ENCODE assay signal across 9 cellular contexts in the genomic region with DNA sequence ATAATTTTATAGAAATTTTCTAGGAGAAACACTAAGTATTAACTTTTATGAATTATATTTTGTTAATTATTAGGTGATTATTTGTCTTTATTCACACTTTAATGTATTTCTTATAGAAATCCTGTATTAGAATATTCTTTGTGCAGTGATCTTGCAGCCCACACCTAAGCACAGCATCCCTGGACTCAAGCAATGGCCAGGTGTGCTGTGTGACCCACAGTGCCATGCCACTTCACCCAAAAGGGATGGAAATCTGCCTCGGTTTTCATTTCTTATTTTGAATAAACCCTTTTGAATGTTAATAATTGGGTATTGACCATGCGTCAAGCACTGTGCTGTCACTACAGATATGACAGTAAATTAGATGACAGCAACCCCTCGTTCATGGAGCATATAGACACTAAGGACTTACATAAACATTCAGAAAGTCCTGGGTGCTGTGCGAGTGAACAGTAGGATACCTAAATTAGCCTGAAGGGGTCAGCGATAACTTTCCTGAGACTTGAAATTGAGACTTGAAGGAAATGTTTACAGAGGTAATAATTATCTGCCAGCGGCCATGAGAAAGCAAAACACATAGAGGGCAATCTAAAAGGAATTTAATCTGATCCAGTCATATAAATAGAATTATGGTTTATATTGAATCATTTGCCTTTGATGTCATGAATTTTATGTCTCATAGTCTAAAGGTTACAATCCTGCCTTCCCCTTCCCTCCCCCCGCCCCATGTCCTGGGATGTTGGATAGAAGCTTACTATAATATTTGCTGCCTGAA. TPM values are rescaled to one million over a fixed set of nuclear protein-coding genes. Genes with fewer than 3 reads are reported as not detected.
DNase-seq lines count a peak whose midpoint lies in the region; ATAC-seq, FAIRE-seq and TF ChIP-seq lines count a peak whose summit lies in the region.
"Had no signal": no experiment of that assay in that cellular context is flagged by ENCODE, and none has a peak within 500 bp of the region (broad histone marks: within the 10 kb centered on the region; RNA-seq: fewer than 3 reads in every experiment).

No MANE protein-coding gene starts in this region.

- no peaks in the 10 kb centered on the region for H3K4me1 Mint-ChIP-seq in stimulated activated effector memory CD8-positive, alpha-beta T cell treated with anti-CD3 and anti-CD28 coated beads, Interleukin-12 subunit alpha, Interleukin-12 subunit beta, amount 100 ng/mL, for 72 hours

- no peak overlapping the region for H3K27ac ChIP-seq in aorta (ENCODE audit: low read depth in 1 of 2, low read length in 2 of 2)

- FAIRE-seq in GM12892 (lab: Jason Lieb, UNC): no peak

- H3K4me3 ChIP-seq in AG04449 (ENCODE audit: low read depth, low read length) (no peak overlapping the region), aorta (ENCODE audit: low read length in 2 of 2) (no peak overlapping the region)

- CTCF ChIA-PET in AG04449 (lab: Yijun Ruan, JAX): interaction anchor here (0.6 to 8.4 kb wide), 65 partner anchors 8 to 1920 kb away, joined by 3 to 718 read pairs (median 5); a partner anchor contains a TSS

- H3K9me3 Mint-ChIP-seq in stimulated activated effector memory CD8-positive, alpha-beta T cell treated with anti-CD3 and anti-CD28 coated beads, Interleukin-12 subunit alpha, Interleukin-12 subunit beta, amount 100 ng/mL, for 72 hours: no peaks in the 10 kb centered on the region

- no peak for TF ChIP-seq POLR2A in GM12892 (IDR thresholded peaks at IDR 0.05; ENCODE audit: low read depth, low read length)

- H3K9me3 ChIP-seq in aorta (ENCODE audit: control insufficient read depth, low read length): no peaks in the 10 kb centered on the region

- POLR2A ChIA-PET in AG04449 (lab: Yijun Ruan, JAX): interaction anchor here (1.1 kb wide), 1 partner anchor 74 kb away, joined by 4 read pairs; no protein-coding TSS in a partner anchor

- H3K27me3 ChIP-seq in aorta (ENCODE audit: control insufficient read depth in 1 of 2, insufficient read depth in 2 of 2, low read length in 1 of 2): no peaks in the 10 kb centered on the region

- H3K36me3 Mint-ChIP-seq in stimulated activated effector memory CD8-positive, alpha-beta T cell treated with anti-CD3 and anti-CD28 coated beads, Interleukin-12 subunit alpha, Interleukin-12 subunit beta, amount 100 ng/mL, for 72 hours: no peaks in the 10 kb centered on the region

- H3K4me1 ChIP-seq in aorta (ENCODE audit: control insufficient read depth in 1 of 2, insufficient read depth in 2 of 2, low read length in 2 of 2): no peaks in the 10 kb centered on the region

- no peak overlapping the region for H3K4me3 Mint-ChIP-seq in stimulated activated effector memory CD8-positive, alpha-beta T cell treated with anti-CD3 and anti-CD28 coated beads, Interleukin-12 subunit alpha, Interleukin-12 subunit beta, amount 100 ng/mL, for 72 hours

- intact Hi-C loops in aorta (cut with DNase I): loop anchor here (1.0 to 5.0 kb wide), 4 partner anchors 80 to 1012 kb away; no protein-coding TSS in a partner anchor

- H3K36me3 ChIP-seq in aorta (ENCODE audit: control insufficient read depth in 1 of 2, insufficient read depth in 2 of 2, low read length in 1 of 2): no peaks in the 10 kb centered on the region

- ATAC-seq in stimulated activated effector memory CD8-positive, alpha-beta T cell treated with anti-CD3 and anti-CD28 coated beads, Interleukin-12 subunit alpha, Interleukin-12 subunit beta, amount 100 ng/mL, for 72 hours: no peak
- ATAC-seq in aorta (ENCODE audit: low FRiP score): no peak

- TF ChIP-seq CTCF in AG04449 (IDR thresholded peaks at IDR 0.05; ENCODE audit: insufficient read depth, low read length, missing control alignments): peak; percentile 26

- WGBS in aorta, 2 donors: 49 to 65% methylated on average over 7 of the region's 7 CpGs

- no peak for DNase-seq in AG04449 (ENCODE audit: low read depth, low spot score)
- peak; percentile 31 for DNase-seq in HS-27A (ENCODE audit: low read depth)
- DNase-seq in SW 1271 (lab: John Stamatoyannopoulos, UW): peak; percentile 22 to 64
- DNase-seq in islet precursor cell: peak; percentile 54
- DNase-seq in stimulated activated CD4-positive, alpha-beta T cell treated with anti-CD3 and anti-CD28 coated beads, Interleukin-1b, Interleukin-23, amount 100 ng/mL, for 48 hours: no peak
- no peak for DNase-seq in GM12892 (ENCODE audit: insufficient read length)
- no peak for DNase-seq in stimulated activated effector memory CD8-positive, alpha-beta T cell treated with anti-CD3 and anti-CD28 coated beads, Interleukin-12 subunit alpha, Interleukin-12 subunit beta, amount 100 ng/mL, for 72 hours (ENCODE audit: low spot score in 2 of 2)
- no peak for DNase-seq in aorta
- DNase-seq: cortex of kidney had no signal

- H3K27ac Mint-ChIP-seq in stimulated activated effector memory CD8-positive, alpha-beta T cell treated with anti-CD3 and anti-CD28 coated beads, Interleukin-12 subunit alpha, Interleukin-12 subunit beta, amount 100 ng/mL, for 72 hours: no peak overlapping the region

RNA-seq across cellular contexts. Expression of a gene that starts 52.7 kb away (rescaled TPM):
- polyA plus RNA-seq in GM12892 (2012; ENCODE audit: missing spikeins): 0.68 TPM
- total RNA-seq in aorta: 10 to 100 TPM; 38.9 to 67.2 TPM
- polyA plus RNA-seq in aorta: 10 to 100 TPM in 1 of 2 donors, 1 to 10 TPM in 1; 4.3 to 22.4 TPM

RNA-seq across cellular contexts. Expression of a gene that starts 53.5 kb away (rescaled TPM):
- 0.45 TPM for polyA plus RNA-seq in GM12892 (2012; ENCODE audit: missing spikeins)
- 100 to 1,000 TPM; 105 to 135 TPM for total RNA-seq in aorta
- polyA plus RNA-seq in aorta: 10 to 100 TPM; 20.5 to 93.1 TPM

Comparison
In these comparisons a context has a peak if more than half of its experiments do, and no peak if none do; other contexts are left out.
1. DNase-seq: peak in HS-27A (single experiment), SW 1271 (2 of 2) and islet precursor cell (single experiment); none in AG04449 (single experiment), stimulated activated CD4-positive, alpha-beta T cell treated with anti-CD3 and anti-CD28 coated beads, Interleukin-1b, Interleukin-23, amount 100 ng/mL, for 48 hours (single experiment), GM12892 (single experiment), stimulated activated effector memory CD8-positive, alpha-beta T cell treated with anti-CD3 and anti-CD28 coated beads, Interleukin-12 subunit alpha, Interleukin-12 subunit beta, amount 100 ng/mL, for 72 hours (0 of 2) and aorta (0 of 2).